In genomic region chr10:845526-845925, GRCh38 we compare ENCODE assay signal across 15 cellular contexts.
DNase-seq lines count a peak whose midpoint lies in the region; ATAC-seq and TF ChIP-seq lines count a peak whose summit lies in the region.
"Had no signal": no experiment of that assay in that cellular context is flagged by ENCODE, and none has a peak within 500 bp of the region (broad histone marks: within the 10 kb centered on the region; RNA-seq: fewer than 3 reads in every experiment).

No MANE protein-coding gene starts in this region.

- H3K14ac ChIP-seq in mesenchymal stem cell (ENCODE audit: low read length in 2 of 2), result no peak overlapping the region

- no peak overlapping the region for H2BK12ac ChIP-seq in mesenchymal stem cell (ENCODE audit: low read length in 2 of 2)

- H3K27me3 ChIP-seq in mammary epithelial cell (ENCODE audit: insufficient read depth, low read length) (no peaks in the 10 kb centered on the region), mesenchymal stem cell (ENCODE audit: control insufficient read depth in 1 of 2, insufficient read depth in 1 of 2, low read length in 2 of 2) (no peaks in the 10 kb centered on the region), neural progenitor cell (no peaks in the 10 kb centered on the region)
- H3K27me3 ChIP-seq: pancreas had no signal

- CTCF ChIA-PET in MCF 10A (lab: Yijun Ruan, JAX), result interaction anchor here (0.7 kb wide), 1 partner anchor 15 kb away, joined by 3 read pairs; no protein-coding TSS in a partner anchor
- CTCF ChIA-PET in mammary epithelial cell (lab: Charles Lee; ENCODE audit: low non-redundant PET), result no interaction called here

- H3K27ac Mint-ChIP-seq in MCF 10A (ENCODE audit: low read depth, unreplicated experiment) (peak overlapping the region; percentile 39), neural progenitor cell (no peak overlapping the region)
- H3K27ac Mint-ChIP-seq in activated T-helper 2 cell treated with anti-CD3 and anti-CD28 coated beads, Interferon-gamma antibody, Interleukin-2, Interleukin-4, amounts not matched to agents 10 μg/mL and 5 μg/mL and 100 μg/mL, durations not matched to agents 14 hours and 24 hours and 36 hours, result peak overlapping the region; percentile 51

- POLR2A ChIA-PET in MCF 10A (lab: Yijun Ruan, JAX), result no interaction called here

- peaks cover 27% of the 10 kb centered on the region for H3K79me1 ChIP-seq in mesenchymal stem cell (replicated peaks; ENCODE audit: low read length, poor library complexity, severe bottlenecking)

- WGBS in mammary epithelial cell (ENCODE audit: low coverage, missing lambda C conversion rate), result 67% methylated on average over 3 of the region's 3 CpGs
- WGBS in mesenchymal stem cell, result 71% methylated on average over 1 of the region's 3 CpGs

- H3K79me2 ChIP-seq in mammary epithelial cell (ENCODE audit: insufficient read depth, low read length) (peaks cover 83% of the 10 kb centered on the region), neural progenitor cell (ENCODE audit: low read depth) (peaks cover 52% of the 10 kb centered on the region)

- H3K9me3 Mint-ChIP-seq in MCF 10A (ENCODE audit: unreplicated experiment) (peaks cover 12% of the 10 kb centered on the region), neural progenitor cell (peaks cover 11% of the 10 kb centered on the region)
- peaks cover 10% of the 10 kb centered on the region for H3K9me3 Mint-ChIP-seq in activated T-helper 2 cell treated with anti-CD3 and anti-CD28 coated beads, Interferon-gamma antibody, Interleukin-2, Interleukin-4, amounts not matched to agents 10 μg/mL and 5 μg/mL and 100 μg/mL, durations not matched to agents 14 hours and 24 hours and 36 hours

- H4K91ac ChIP-seq in mesenchymal stem cell (ENCODE audit: low read length), result no peak overlapping the region

- no peaks in the 10 kb centered on the region for H3K9me3 ChIP-seq in mammary epithelial cell (replicated peaks; ENCODE audit: insufficient read depth, low read length)
- H3K9me3 ChIP-seq in mesenchymal stem cell (ENCODE audit: control insufficient read depth, low read length), result peaks cover 11% of the 10 kb centered on the region
- peaks cover 2% of the 10 kb centered on the region for H3K9me3 ChIP-seq in neural progenitor cell (ENCODE audit: low read depth)
- H3K9me3 ChIP-seq: pancreas had no signal

- BruUV-seq in MCF 10A (replicated peaks; lab: Mats Ljungman, UMichigan) (no TSS peak), mammary epithelial cell (replicated peaks; lab: Mats Ljungman, UMichigan) (no TSS peak)

- no peak overlapping the region for H3K18ac ChIP-seq in mesenchymal stem cell (ENCODE audit: low read depth in 1 of 2, low read length in 2 of 2)

- H3K4ac ChIP-seq in mesenchymal stem cell (ENCODE audit: low read depth in 1 of 2, low read length in 2 of 2), result no peak overlapping the region

- dilution Hi-C loops in mammary epithelial cell (cut with HindIII; ENCODE audit: low sequenced_read_pairs), result no loop called here

- intact Hi-C loops in MCF 10A (cut with micrococcal nuclease), result no loop called here
- intact Hi-C loops in mammary epithelial cell (cut with micrococcal nuclease), result no loop called here
- intact Hi-C loops in activated T-helper 2 cell treated with anti-CD3 and anti-CD28 coated beads, Interferon-gamma antibody, Interleukin-2, Interleukin-4, amounts not matched to agents 10 μg/mL and 5 μg/mL and 100 μg/mL, durations not matched to agents 14 hours and 24 hours and 36 hours (cut with micrococcal nuclease), result no loop called here

- no peak overlapping the region for H3K23ac ChIP-seq in mesenchymal stem cell (ENCODE audit: low read length in 2 of 2)

- H2AFZ ChIP-seq in mammary epithelial cell (ENCODE audit: low read depth, low read length) (no peak overlapping the region), mesenchymal stem cell (ENCODE audit: low read depth, low read length) (no peak overlapping the region), neural progenitor cell (replicated peaks) (no peak overlapping the region)

- no peak overlapping the region for H2BK5ac ChIP-seq in mesenchymal stem cell (ENCODE audit: low read depth, low read length, poor library complexity, severe bottlenecking)

- no peaks in the 10 kb centered on the region for H3K27me3 Mint-ChIP-seq in MCF 10A (ENCODE audit: insufficient read depth, unreplicated experiment)
- H3K27me3 Mint-ChIP-seq in activated T-helper 2 cell treated with anti-CD3 and anti-CD28 coated beads, Interferon-gamma antibody, Interleukin-2, Interleukin-4, amounts not matched to agents 10 μg/mL and 5 μg/mL and 100 μg/mL, durations not matched to agents 14 hours and 24 hours and 36 hours (ENCODE audit: low read depth), result no peaks in the 10 kb centered on the region
- H3K27me3 Mint-ChIP-seq in neural progenitor cell (ENCODE audit: insufficient read depth, low read depth), result no peaks in the 10 kb centered on the region

- H3K4me1 ChIP-seq in mammary epithelial cell (ENCODE audit: insufficient read depth, low read length), result no peaks in the 10 kb centered on the region
- peaks cover 14% of the 10 kb centered on the region for H3K4me1 ChIP-seq in mesenchymal stem cell (ENCODE audit: control insufficient read depth, insufficient read depth, low read depth, low read length)
- H3K4me1 ChIP-seq in neural progenitor cell, result no peaks in the 10 kb centered on the region

- DNase-seq in MCF 10A (ENCODE audit: unreplicated experiment) (no peak), mammary epithelial cell (no peak), mesenchymal stem cell (peak; percentile 15), neural progenitor cell (ENCODE audit: low spot score) (no peak), mucosa of gallbladder (ENCODE audit: low spot score) (no peak), midbrain (lab: John Stamatoyannopoulos, UW) (no peak)
- no peak for DNase-seq in activated T-helper 2 cell treated with anti-CD3 and anti-CD28 coated beads, Interferon-gamma antibody, Interleukin-2, Interleukin-4, amounts not matched to agents 10 μg/mL and 5 μg/mL and 100 μg/mL, durations not matched to agents 14 hours and 24 hours and 36 hours (ENCODE audit: low spot score)
- DNase-seq: KG1, NCI-H146, NCI-H446, pancreas, small intestine, WERI-Rb-1 had no signal

- H3K36me3 Mint-ChIP-seq in MCF 10A (ENCODE audit: insufficient read depth, unreplicated experiment) (peaks cover 80% of the 10 kb centered on the region), neural progenitor cell (peaks cover 47% of the 10 kb centered on the region)
- H3K36me3 Mint-ChIP-seq in activated T-helper 2 cell treated with anti-CD3 and anti-CD28 coated beads, Interferon-gamma antibody, Interleukin-2, Interleukin-4, amounts not matched to agents 10 μg/mL and 5 μg/mL and 100 μg/mL, durations not matched to agents 14 hours and 24 hours and 36 hours (ENCODE audit: low read depth), result peaks cover 75% of the 10 kb centered on the region

- no peak for ATAC-seq in HG03442 (IDR thresholded peaks at IDR 0.05; ENCODE audit: unreplicated experiment)
- ATAC-seq: HCT116 had no signal

- H3K4me1 Mint-ChIP-seq in MCF 10A (ENCODE audit: insufficient read depth, unreplicated experiment) (no peaks in the 10 kb centered on the region), neural progenitor cell (no peaks in the 10 kb centered on the region)
- peaks cover 36% of the 10 kb centered on the region for H3K4me1 Mint-ChIP-seq in activated T-helper 2 cell treated with anti-CD3 and anti-CD28 coated beads, Interferon-gamma antibody, Interleukin-2, Interleukin-4, amounts not matched to agents 10 μg/mL and 5 μg/mL and 100 μg/mL, durations not matched to agents 14 hours and 24 hours and 36 hours (ENCODE audit: low read depth)

- H3K36me3 ChIP-seq in mammary epithelial cell (ENCODE audit: insufficient read depth, low read length) (peaks cover 13% of the 10 kb centered on the region), mesenchymal stem cell (ENCODE audit: control insufficient read depth in 1 of 2, insufficient read depth in 2 of 2, low read depth in 1 of 2, low read length in 2 of 2) (peaks cover 41 to 71% of the 10 kb centered on the region in 2 experiments), neural progenitor cell (peaks cover 10% of the 10 kb centered on the region)

- no peak for TF ChIP-seq CTCF in MCF 10A (IDR thresholded peaks at IDR 0.05; ENCODE audit: unreplicated experiment)
- no peak for TF ChIP-seq CTCF in mammary epithelial cell (conservative IDR thresholded peaks at IDR 0.05 in 1 of 2, IDR thresholded peaks at IDR 0.05 in 1 of 2; ENCODE audit: extremely low read depth in 1 of 2, insufficient read depth in 1 of 2, low read depth in 1 of 2, low read length in 2 of 2)
- no peak for TF ChIP-seq CTCF in neural progenitor cell (IDR thresholded peaks at IDR 0.05)

- in situ Hi-C loops in mammary epithelial cell (cut with MboI; ENCODE audit: low sequenced_read_pairs in 2 of 2), result no loop called here

- no peak overlapping the region for H3K4me2 ChIP-seq in mammary epithelial cell (ENCODE audit: insufficient read depth, low read depth, low read length)
- H3K4me2 ChIP-seq in mesenchymal stem cell (ENCODE audit: low read length, poor library complexity, severe bottlenecking), result no peak overlapping the region
- no peak overlapping the region for H3K4me2 ChIP-seq in neural progenitor cell

- no peak overlapping the region for H2AK5ac ChIP-seq in mesenchymal stem cell (ENCODE audit: low read length, severe bottlenecking)

- no peak overlapping the region for H2BK120ac ChIP-seq in mesenchymal stem cell (ENCODE audit: low read depth, low read length)

- no peak overlapping the region for H4K8ac ChIP-seq in mesenchymal stem cell (ENCODE audit: low read length)

- H3K27ac ChIP-seq in mammary epithelial cell (ENCODE audit: insufficient read depth, low read depth, low read length) (no peak overlapping the region), mesenchymal stem cell (ENCODE audit: low read length, poor library complexity, severe bottlenecking) (no peak overlapping the region), neural progenitor cell (no peak overlapping the region)
- H3K27ac ChIP-seq: pancreas, WERI-Rb-1 had no signal

- H3F3A ChIP-seq in neural progenitor cell (ENCODE audit: low read depth), result no peaks in the 10 kb centered on the region

- H2BK15ac ChIP-seq in mesenchymal stem cell (ENCODE audit: low read depth, poor library complexity, severe bottlenecking), result no peak overlapping the region

- H4K20me1 ChIP-seq in mammary epithelial cell (ENCODE audit: insufficient read depth, low read length) (no peaks in the 10 kb centered on the region), neural progenitor cell (ENCODE audit: low read depth) (peaks cover 3% of the 10 kb centered on the region)

- H3K4me3 ChIP-seq in mammary epithelial cell (replicated peaks in 1 of 3; ENCODE audit: insufficient read depth in 1 of 3, low read depth in 2 of 3, low read length in 3 of 3) (no peak overlapping the region), mesenchymal stem cell (ENCODE audit: insufficient read depth in 1 of 2, low read depth in 1 of 2, low read length in 2 of 2) (no peak overlapping the region), neural progenitor cell (no peak overlapping the region)
- H3K4me3 ChIP-seq: pancreas had no signal

- H3K9ac ChIP-seq in mammary epithelial cell (ENCODE audit: insufficient read depth, low read length), result no peak overlapping the region
- no peak overlapping the region for H3K9ac ChIP-seq in mesenchymal stem cell (ENCODE audit: low read length)
- H3K9ac ChIP-seq in neural progenitor cell, result no peak overlapping the region

- H3K4me3 Mint-ChIP-seq in MCF 10A (ENCODE audit: unreplicated experiment) (no peak overlapping the region), neural progenitor cell (no peak overlapping the region)
- no peak overlapping the region for H3K4me3 Mint-ChIP-seq in activated T-helper 2 cell treated with anti-CD3 and anti-CD28 coated beads, Interferon-gamma antibody, Interleukin-2, Interleukin-4, amounts not matched to agents 10 μg/mL and 5 μg/mL and 100 μg/mL, durations not matched to agents 14 hours and 24 hours and 36 hours (ENCODE audit: low read depth)
